In the genomic region with DNA sequence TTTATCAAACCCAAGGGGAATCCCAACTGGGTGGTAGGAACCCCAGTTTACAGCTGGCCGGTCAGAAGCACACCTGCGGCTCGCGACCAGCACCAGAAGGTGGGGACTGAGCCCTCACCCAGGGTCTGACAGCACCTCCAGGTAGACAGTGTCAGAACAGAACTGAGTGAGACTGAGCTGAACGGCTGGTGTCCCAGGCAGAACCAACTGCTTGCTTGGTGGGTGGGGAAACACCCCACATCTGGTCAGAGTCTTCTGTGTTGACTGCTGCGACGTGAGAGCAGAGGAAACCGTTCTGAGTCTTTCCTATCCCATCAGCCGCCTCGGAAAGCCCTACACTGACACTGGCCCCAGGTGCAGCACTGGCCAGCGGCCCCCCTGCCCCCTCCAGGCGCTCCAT, we compare ENCODE assay signal across 12 cellular contexts.
A peak's percentile ranks its signal among the peaks of the same experiment; 100 is the strongest.
DNase-seq lines count a peak whose midpoint lies in the region; ATAC-seq and TF ChIP-seq lines count a peak whose summit lies in the region.
"Had no signal": no experiment of that assay in that cellular context is flagged by ENCODE, and none has a peak within 500 bp of the region (broad histone marks: within the 10 kb centered on the region; RNA-seq: fewer than 3 reads in every experiment).

No MANE protein-coding gene starts in this region.

- H3K4me2 ChIP-seq in BLaER1, result peak overlapping the region; percentile 94

- CTCF ChIA-PET in Calu3 (lab: Charles Lee), result no interaction called here

- peaks cover 53% of the 10 kb centered on the region for H4K20me1 ChIP-seq in BLaER1

- peaks cover 100% of the 10 kb centered on the region for H3K4me1 ChIP-seq in BLaER1

- H3K36me3 Mint-ChIP-seq in Calu3 (ENCODE audit: insufficient read depth, unreplicated experiment) (peaks cover 9% of the 10 kb centered on the region), immature natural killer cell (peaks cover 0 to 18% (median 9%) of the 10 kb centered on the region in 3 donors)

- peaks cover 20% of the 10 kb centered on the region for H3K36me3 ChIP-seq in BLaER1

- DNase-seq in NAMALWA (ENCODE audit: low spot score) (peak; percentile 41), AG20443 (ENCODE audit: low spot score) (no peak), Calu3 (no peak), immature natural killer cell (no peak), NCI-H2171 (lab: John Stamatoyannopoulos, UW) (no peak)
- DNase-seq: left ventricle myocardium superior, NCI-H748 treated with DMSO at 0.1 percent for 48 hours, retina, T-helper 9 cell had no signal

- no peaks in the 10 kb centered on the region for H3K27me3 Mint-ChIP-seq in Calu3 (ENCODE audit: unreplicated experiment)
- peaks cover 0 to 2% (median 2%) of the 10 kb centered on the region in 3 donors for H3K27me3 Mint-ChIP-seq in immature natural killer cell (ENCODE audit: low read depth in 3 of 3)

- intact Hi-C loops in Calu3 (cut with micrococcal nuclease; ENCODE audit: unreplicated experiment), result no loop called here

- ATAC-seq in GM19023 (IDR thresholded peaks at IDR 0.05; ENCODE audit: unreplicated experiment), result peak; percentile 94
- ATAC-seq in HG02759 (IDR thresholded peaks at IDR 0.05; ENCODE audit: unreplicated experiment), result peak; percentile 95
- ATAC-seq: left ventricle myocardium superior had no signal

- H3K9me3 Mint-ChIP-seq in Calu3 (ENCODE audit: low read depth, unreplicated experiment), result no peaks in the 10 kb centered on the region
- H3K9me3 Mint-ChIP-seq in immature natural killer cell, result no peaks in the 10 kb centered on the region

- TF ChIP-seq CTCF in Calu3 (IDR thresholded peaks at IDR 0.05; ENCODE audit: unreplicated experiment), result no peak

- no peak overlapping the region for H3K27ac Mint-ChIP-seq in Calu3 (ENCODE audit: unreplicated experiment)
- H3K27ac Mint-ChIP-seq in immature natural killer cell, result no peak overlapping the region

- peaks cover 7% of the 10 kb centered on the region for H3K9me3 ChIP-seq in BLaER1

- BruUV-seq in Calu3 (replicated peaks; lab: Mats Ljungman, UMichigan), result no TSS peak

- H3K27me3 ChIP-seq in BLaER1, result no peaks in the 10 kb centered on the region

- H3K9ac ChIP-seq in BLaER1, result peak overlapping the region; percentile 67

- H3K4me1 Mint-ChIP-seq in Calu3 (ENCODE audit: low read depth, unreplicated experiment) (no peaks in the 10 kb centered on the region), immature natural killer cell (peaks cover 5 to 17% of the 10 kb centered on the region in 2 donors)

- H3K4me3 Mint-ChIP-seq in Calu3 (ENCODE audit: low read depth, unreplicated experiment), result no peak overlapping the region
- no peak overlapping the region for H3K4me3 Mint-ChIP-seq in immature natural killer cell

- H3K4me3 ChIP-seq in BLaER1, result peak overlapping the region; percentile 19; the same call in 1 of the 2 replicates

- H3K27ac ChIP-seq in BLaER1, result peak overlapping the region; percentile 95
